1 cellular context compared by ENCODE assay signal in the genomic region with DNA sequence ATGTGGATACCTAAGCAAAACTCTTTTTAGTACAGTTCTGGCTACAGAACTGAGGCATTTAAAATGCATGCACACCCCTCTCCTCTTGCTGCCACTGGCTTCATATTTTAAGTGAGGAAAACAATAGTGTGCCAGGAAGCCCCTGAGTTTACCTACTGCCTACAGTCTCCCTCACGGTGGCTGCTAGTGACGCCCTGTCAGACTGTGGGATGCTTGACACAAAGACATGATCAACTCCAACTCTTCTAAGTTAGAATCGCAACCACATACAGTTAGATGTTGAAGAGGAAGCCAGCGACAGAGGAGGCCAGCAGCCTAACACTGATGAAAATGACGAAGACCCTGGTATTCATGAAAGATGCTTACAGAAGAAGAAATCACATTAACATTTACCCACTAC.
TF ChIP-seq lines count a peak whose summit lies in the region.

No MANE protein-coding gene starts in this region.

TF ChIP-seq in H1, 55 proteins besides CTCF, POLR2A, EP300 and RAD21:
- TF ChIP-seq TEAD4 (IDR thresholded peaks at IDR 0.05; ENCODE audit: low read depth, low read length), result no peak
- TF ChIP-seq CREB1 (IDR thresholded peaks at IDR 0.05), result no peak
- TF ChIP-seq NANOG (IDR thresholded peaks at IDR 0.05; ENCODE audit: insufficient read depth, low read depth, low read length, poor library complexity, severe bottlenecking), result no peak
- TF ChIP-seq SIN3A (conservative IDR thresholded peaks at IDR 0.05 in 1 of 2, IDR thresholded peaks at IDR 0.05 in 1 of 2; ENCODE audit: low read depth in 1 of 2, low read length in 2 of 2), result no peak
- TF ChIP-seq CHD2 (IDR thresholded peaks at IDR 0.05; ENCODE audit: low read length), result no peak
- TF ChIP-seq HDAC6 (IDR thresholded peaks at IDR 0.05; ENCODE audit: low read depth, low read length), result no peak
- TF ChIP-seq KDM4A (IDR thresholded peaks at IDR 0.05; ENCODE audit: low read depth, low read length, severe bottlenecking), result no peak
- TF ChIP-seq SP1 (IDR thresholded peaks at IDR 0.05; ENCODE audit: low read depth, low read length), result no peak
- no peak for TF ChIP-seq RNF2 (IDR thresholded peaks at IDR 0.05; ENCODE audit: borderline replicate concordance, low read depth, low read length, missing control alignments, poor library complexity, severe bottlenecking)
